8 cellular contexts compared by ENCODE assay signal in the genomic region with DNA sequence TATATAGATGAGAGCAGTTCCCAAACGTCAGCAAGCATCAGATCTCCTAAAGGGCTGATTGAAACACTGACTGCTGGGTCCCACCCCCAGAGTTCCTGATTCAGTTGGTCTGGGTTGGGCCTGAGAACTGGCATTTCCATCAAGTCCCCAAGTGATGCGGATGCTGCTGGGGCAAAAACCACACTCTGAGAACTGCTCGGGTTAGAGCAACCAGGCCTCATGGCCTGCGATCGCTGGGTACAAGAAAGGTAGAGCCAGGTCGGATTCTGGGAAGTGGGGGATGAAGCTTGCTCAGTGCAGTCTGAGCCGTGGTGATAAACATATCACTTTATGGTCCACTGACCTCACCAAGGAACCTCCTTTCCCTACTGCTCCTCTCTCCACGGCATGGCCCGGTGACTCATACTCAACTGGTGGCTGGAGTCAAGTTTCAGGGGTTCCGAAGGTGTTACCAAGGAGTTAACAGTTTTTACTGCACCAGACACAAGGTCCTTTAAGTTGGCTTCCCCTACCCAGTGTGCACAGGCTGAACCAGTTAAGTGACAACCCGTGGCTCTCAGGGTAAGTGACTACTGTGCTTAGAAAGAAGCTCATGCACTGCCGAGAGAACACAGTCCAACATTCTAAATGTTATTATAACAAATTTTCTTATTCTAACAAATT.
A peak's percentile ranks its signal among the peaks of the same experiment; 100 is the strongest.
DNase-seq lines count a peak whose midpoint lies in the region; ATAC-seq and TF ChIP-seq lines count a peak whose summit lies in the region.

No MANE protein-coding gene starts in this region.

- TF ChIP-seq CTCF in GM12865 (IDR thresholded peaks at IDR 0.05; ENCODE audit: insufficient read depth, low read depth, low read length, missing control alignments): no peak
- no peak for TF ChIP-seq CTCF in KMS-11 (conservative IDR thresholded peaks at IDR 0.05; ENCODE audit: low read depth, low read length)
- TF ChIP-seq CTCF in astrocyte of the spinal cord (IDR thresholded peaks at IDR 0.05; ENCODE audit: low read depth, low read length): no peak
- no peak for TF ChIP-seq CTCF in natural killer cell (IDR thresholded peaks at IDR 0.05)

- ATAC-seq in natural killer cell: peak; percentile 39 to 63 (median 62)

- no peaks in the 10 kb centered on the region for H3K36me3 ChIP-seq in KMS-11 (ENCODE audit: insufficient read depth)
- H3K36me3 ChIP-seq in HAP-1 (replicated peaks): no peaks in the 10 kb centered on the region

- H3K27me3 ChIP-seq in KMS-11 (ENCODE audit: insufficient read depth, low read depth): no peaks in the 10 kb centered on the region
- H3K27me3 ChIP-seq in HAP-1 (ENCODE audit: low read depth): no peaks in the 10 kb centered on the region

- H3K9me3 Mint-ChIP-seq in natural killer cell: no peaks in the 10 kb centered on the region

- H3K4me3 ChIP-seq in GM12865 (ENCODE audit: low read depth, low read length): no peak overlapping the region
- H3K4me3 ChIP-seq in KMS-11 (IDR thresholded peaks at IDR 0.05; ENCODE audit: insufficient read depth, low read depth, low read length): no peak overlapping the region
- H3K4me3 ChIP-seq in astrocyte of the spinal cord (ENCODE audit: low read depth, low read length): no peak overlapping the region
- H3K4me3 ChIP-seq in HAP-1: no peak overlapping the region

- peak overlapping the region; percentile 88 to 90 for H3K27ac Mint-ChIP-seq in natural killer cell

- peak overlapping the region; percentile 76 for H3K27ac ChIP-seq in KMS-11

- H2AFZ ChIP-seq in KMS-11 (ENCODE audit: low read depth): peak overlapping the region; percentile 9; the same call in 1 of the 2 replicates

- peak overlapping the region; percentile 50 for H3K4me3 Mint-ChIP-seq in natural killer cell

- H3K4me2 ChIP-seq in KMS-11: peak overlapping the region; percentile 92

- in situ Hi-C loops in astrocyte of the spinal cord (cut with HindIII; ENCODE audit: low sequenced_read_pairs) (no loop called here), HAP-1 (cut with MboI; ENCODE audit: low sequenced_read_pairs) (no loop called here)

- peaks cover 84 to 89% of the 10 kb centered on the region in 2 donors for H3K4me1 Mint-ChIP-seq in natural killer cell

- H3K9me3 ChIP-seq in HAP-1: no peaks in the 10 kb centered on the region

- peaks cover 2% of the 10 kb centered on the region for H3K36me3 Mint-ChIP-seq in natural killer cell

- intact Hi-C loops in natural killer cell (cut with micrococcal nuclease): loop anchor here (1.0 to 5.0 kb wide), 2 partner anchors 195 to 220 kb away; no protein-coding TSS in a partner anchor

- H3K4me1 ChIP-seq in KMS-11 (ENCODE audit: low read depth, poor library complexity, severe bottlenecking): peaks cover 37% of the 10 kb centered on the region
- peaks cover 8% of the 10 kb centered on the region for H3K4me1 ChIP-seq in HAP-1

- H3K27me3 Mint-ChIP-seq in natural killer cell (ENCODE audit: low read depth in 2 of 2): no peaks in the 10 kb centered on the region

- H3K79me2 ChIP-seq in KMS-11 (ENCODE audit: insufficient read depth, low read depth): no peaks in the 10 kb centered on the region

- H4K20me1 ChIP-seq in KMS-11 (ENCODE audit: insufficient read depth): no peaks in the 10 kb centered on the region

- no peak overlapping the region for H3K9ac ChIP-seq in KMS-11

- DNase-seq in GM12865 (ENCODE audit: low read depth) (peak; percentile 44), astrocyte of the spinal cord (ENCODE audit: low read depth, low spot score) (peak; percentile 85), natural killer cell (peak; percentile 27), NCI-H748 treated with DMSO at 0.1 percent for 48 hours (lab: John Stamatoyannopoulos, UW) (no peak), GDM1 (lab: John Stamatoyannopoulos, UW) (no peak), HAP-1 (ENCODE audit: low spot score in 2 of 2) (no peak), GM19240 (ENCODE audit: insufficient read length, low spot score) (no peak)

Comparison
In these comparisons a context has a peak if more than half of its experiments do, and no peak if none do; other contexts are left out.
1. DNase-seq: peak in GM12865 (single experiment), astrocyte of the spinal cord (single experiment) and natural killer cell (single experiment); none in NCI-H748 treated with DMSO at 0.1 percent for 48 hours (single experiment), GDM1 (single experiment), HAP-1 (0 of 2) and GM19240 (single experiment).